In genomic region chr5:143435207-143435657, GRCh38 we compare ENCODE assay signal across 8 cellular contexts. TPM values are rescaled to one million over a fixed set of nuclear protein-coding genes. Genes with fewer than 3 reads are reported as not detected.
DNase-seq lines count a peak whose midpoint lies in the region; ATAC-seq and TF ChIP-seq lines count a peak whose summit lies in the region.

No MANE protein-coding gene starts in this region.

- H3K36me3 ChIP-seq in Karpas-422 (ENCODE audit: insufficient read depth, low read length) = peaks cover 8% of the 10 kb centered on the region
- H3K36me3 ChIP-seq in adrenal gland (replicated peaks in 1 of 2) = no peaks in the 10 kb centered on the region
- no peaks in the 10 kb centered on the region for H3K36me3 ChIP-seq in mucosa of rectum (ENCODE audit: control insufficient read depth in 2 of 2, insufficient read depth in 2 of 2, low read length in 2 of 2)
- no peaks in the 10 kb centered on the region for H3K36me3 ChIP-seq in SJCRH30

- TF ChIP-seq CTCF in GM13977 (IDR thresholded peaks at IDR 0.05; ENCODE audit: extremely low read depth, insufficient read depth, missing control alignments) (no peak), adrenal gland (IDR thresholded peaks at IDR 0.05) (no peak)

- peaks cover 43% of the 10 kb centered on the region for H3K79me2 ChIP-seq in Karpas-422 (ENCODE audit: low read length)

- peak overlapping the region; percentile 93 for H3K4me2 ChIP-seq in Karpas-422 (ENCODE audit: low read depth, low read length, poor library complexity, severe bottlenecking)

- intact Hi-C loops in adrenal gland (cut with DNase I) = no loop called here

- in situ Hi-C loops in GM13977 (cut with MboI; ENCODE audit: low pct_unique_long_range_greater_than_20kb, low sequenced_read_pairs, unreplicated experiment) = no loop called here

- H3K27me3 ChIP-seq in Karpas-422 (ENCODE audit: low read length) (no peaks in the 10 kb centered on the region), adrenal gland (peaks cover 8% of the 10 kb centered on the region), mucosa of rectum (ENCODE audit: control insufficient read depth in 2 of 2, insufficient read depth in 2 of 2, low read length in 2 of 2) (peaks cover 0 to 2% of the 10 kb centered on the region in 2 donors), SJCRH30 (no peaks in the 10 kb centered on the region)

- DNase-seq in GM13977 (ENCODE audit: low spot score) = peak; percentile 66
- DNase-seq in Karpas-422 = peak; percentile 97
- DNase-seq in adrenal gland = peak in 4 of 7 donors; percentile 23 to 39 (median 26)
- DNase-seq in SJCRH30 = no peak
- no peak for DNase-seq in UCSD-AML1 (lab: John Stamatoyannopoulos, UW; ENCODE audit: unreplicated experiment)
- no peak for DNase-seq in DMS 273 treated with DMSO at 0.1 percent for 48 hours (lab: John Stamatoyannopoulos, UW)

- H3K27ac ChIP-seq in Karpas-422 (ENCODE audit: low read length) = peak overlapping the region; percentile 96
- H3K27ac ChIP-seq in adrenal gland = peak overlapping the region in 1 of 5 donors; percentile 51
- H3K27ac ChIP-seq in mucosa of rectum (ENCODE audit: low read depth in 2 of 2, low read length in 2 of 2) = peak overlapping the region; percentile 21 to 29
- no peak overlapping the region for H3K27ac ChIP-seq in SJCRH30

- H3K9me3 ChIP-seq in Karpas-422 (ENCODE audit: low read length) = no peaks in the 10 kb centered on the region
- no peaks in the 10 kb centered on the region for H3K9me3 ChIP-seq in adrenal gland (replicated peaks in 1 of 3)
- no peaks in the 10 kb centered on the region for H3K9me3 ChIP-seq in mucosa of rectum (ENCODE audit: control insufficient read depth in 2 of 2, low read length in 2 of 2)
- no peaks in the 10 kb centered on the region for H3K9me3 ChIP-seq in SJCRH30 (replicated peaks)

- ATAC-seq in GM21576 (IDR thresholded peaks at IDR 0.05; ENCODE audit: unreplicated experiment) = peak; percentile 89

- H4K20me1 ChIP-seq in Karpas-422 (ENCODE audit: insufficient read depth, low read depth, low read length) = no peaks in the 10 kb centered on the region

- peak overlapping the region; percentile 74 for H3K4me3 ChIP-seq in Karpas-422 (ENCODE audit: low read length)
- no peak overlapping the region for H3K4me3 ChIP-seq in adrenal gland
- H3K4me3 ChIP-seq in mucosa of rectum (ENCODE audit: low read length in 2 of 2) = peak overlapping the region; percentile 34 to 49
- no peak overlapping the region for H3K4me3 ChIP-seq in SJCRH30

- H3K9me2 ChIP-seq in Karpas-422 (replicated peaks; ENCODE audit: insufficient read depth, low read length) = no peaks in the 10 kb centered on the region

- H3K4me1 ChIP-seq in Karpas-422 (ENCODE audit: low read length) (peaks cover 73% of the 10 kb centered on the region), adrenal gland (replicated peaks in 1 of 2) (peaks cover 7 to 16% of the 10 kb centered on the region in 2 donors), mucosa of rectum (ENCODE audit: control insufficient read depth in 2 of 2, insufficient read depth in 2 of 2, low read length in 2 of 2) (no peaks in the 10 kb centered on the region), SJCRH30 (no peaks in the 10 kb centered on the region)

- no peak for TF ChIP-seq POLR2A in adrenal gland (IDR thresholded peaks at IDR 0.05)

- no peak overlapping the region for H2AFZ ChIP-seq in Karpas-422 (ENCODE audit: low read length)

- 53 to 62% (median 62%) methylated on average over 6 of the region's 6 CpGs for WGBS in adrenal gland, 4 donors

- H3K9ac ChIP-seq in Karpas-422 (ENCODE audit: low read length) (peak overlapping the region; percentile 76), mucosa of rectum (ENCODE audit: low read depth in 1 of 2, low read length in 2 of 2) (no peak overlapping the region)

RNA-seq across cellular contexts. Expression of gene NR3C1, which starts 31.7 kb away (rescaled TPM):
- 189 and 364 TPM in 2 replicates for total RNA-seq in Karpas-422 (2014; rRNA removed; shearing (Covaris generic); ENCODE audit: low replicate concordance)
- total RNA-seq in adrenal gland = 10 to 100 TPM; 16.7 to 35.5 (median 31.1) TPM
- polyA plus RNA-seq in adrenal gland = 10 to 100 TPM in 2 of 3 donors, 1 to 10 TPM in 1; 7.5 to 15.8 (median 10.2) TPM
- 27.9 and 31.9 TPM in 2 replicates for total RNA-seq in SJCRH30 (2014; rRNA removed; shearing (Covaris generic))

Comparison
In these comparisons a context has a peak if more than half of its experiments do, and no peak if none do; other contexts are left out.
1. DNase-seq: peak in GM13977 (single experiment), Karpas-422 (single experiment) and adrenal gland (4 of 7); none in SJCRH30 (0 of 2), UCSD-AML1 (single experiment) and DMS 273 treated with DMSO at 0.1 percent for 48 hours (single experiment).
2. H3K4me3 ChIP-seq: peak in Karpas-422 (single experiment) and mucosa of rectum (2 of 2); none in adrenal gland (0 of 4) and SJCRH30 (single experiment).